ENCODE assay signal across 20 cellular contexts in the genomic region with DNA sequence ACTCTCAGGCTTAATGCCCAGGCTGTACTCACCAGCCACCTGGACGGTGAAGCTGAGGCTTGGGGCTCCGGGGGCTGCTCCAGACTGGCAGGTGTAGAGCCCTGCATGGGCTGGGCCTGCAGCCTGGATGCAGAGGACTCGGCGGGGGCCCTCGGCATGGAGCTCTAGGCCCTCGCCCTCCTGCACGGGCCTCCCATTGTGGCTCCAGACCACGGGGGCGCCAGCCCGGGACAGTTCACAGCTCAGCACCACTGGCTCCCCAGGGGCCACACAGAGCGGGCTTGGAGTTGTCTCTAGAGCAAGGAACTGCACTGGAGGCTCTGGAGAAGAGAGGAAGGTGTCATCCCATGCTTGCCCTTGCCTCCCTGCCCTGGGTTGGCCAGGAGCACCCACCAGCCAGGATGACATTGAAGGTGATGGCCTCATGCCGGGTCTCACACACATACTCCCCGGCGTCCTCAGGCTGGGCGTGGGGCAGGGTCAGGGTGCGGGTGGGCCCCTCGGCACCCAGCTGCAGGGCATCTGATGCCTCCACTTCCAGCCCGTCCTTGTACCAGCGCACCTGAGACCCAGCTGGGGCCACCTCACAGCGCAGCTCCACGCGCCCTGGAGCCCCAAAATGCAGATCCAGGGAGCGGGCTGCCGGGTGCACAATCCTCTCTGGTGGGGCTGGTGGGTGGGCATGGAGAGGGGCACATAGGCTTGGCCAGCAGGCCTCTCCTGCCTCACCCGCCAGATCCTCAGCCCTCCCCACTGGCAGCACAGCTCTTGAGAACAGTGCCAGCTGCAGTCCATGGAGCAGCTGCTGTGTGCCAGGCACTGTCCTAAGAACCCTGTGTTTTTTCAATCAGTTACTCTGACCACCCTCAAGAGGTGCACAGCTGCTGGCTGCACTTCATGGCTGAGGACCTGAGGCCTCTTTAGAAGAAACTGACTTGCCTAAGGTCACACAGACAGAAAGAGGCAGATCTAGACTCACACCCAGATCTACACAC. TPM values are rescaled to one million over a fixed set of nuclear protein-coding genes. Genes with fewer than 3 reads are reported as not detected.
"Had no signal": no experiment of that assay in that cellular context is flagged by ENCODE, and none has a peak within 500 bp of the region (broad histone marks: within the 10 kb centered on the region; RNA-seq: fewer than 3 reads in every experiment).

No MANE protein-coding gene starts in this region.

- H3K27ac ChIP-seq: foreskin keratinocyte, suprapubic skin had no signal

- H3K4me1 ChIP-seq: foreskin keratinocyte had no signal

- H3K4me3 ChIP-seq: suprapubic skin had no signal

- ATAC-seq: activated T-cell treated with anti-CD3 and anti-CD28 coated beads, Interleukin-2, amount 50 U/mL, for 4 hours; foreskin keratinocyte had no signal

- DNase-seq: activated CD4-positive, alpha-beta memory T cell treated with anti-CD3 and anti-CD28 coated beads, Interleukin-2, amount 10 ng/mL, durations not matched to agents 7 days and 5 days; activated CD4-positive, alpha-beta T cell treated with anti-CD3 and anti-CD28 coated beads for 4 hours; activated effector memory CD4-positive, alpha-beta T cell treated with Interleukin-2 at 50 U/mL for 16 hours; activated naive CD4-positive, alpha-beta T cell treated with anti-CD3 and anti-CD28 coated beads, Interleukin-2, amount 50 U/mL, for 16 hours; activated T-cell treated with anti-CD3 and anti-CD28 coated beads, Interleukin-2, amount 50 U/mL, for 4 hours; cortex of kidney; effector CD4-positive, alpha-beta T cell; foreskin keratinocyte; glutamatergic neuron; immature natural killer cell; midbrain; retina; small intestine; stimulated activated CD4-positive, alpha-beta T cell treated with anti-CD3 and anti-CD28 coated beads, Interleukin-4, amount 100 ng/mL, for 4 hours; stimulated activated CD8-positive, alpha-beta memory T cell treated with anti-CD3 and anti-CD28 coated beads, Interleukin-4, amount 100 ng/mL, for 48 hours; stimulated activated naive CD4-positive, alpha-beta T cell treated with Interleukin-2 at 50 U/mL for 16 hours; T-helper 2 cell; trophoblast cell had no signal

- H3K9me3 ChIP-seq: suprapubic skin had no signal

RNA-seq across cellular contexts. Expression of a gene that starts 13.3 kb away (rescaled TPM):
- total RNA-seq: activated CD4-positive, alpha-beta memory T cell treated with anti-CD3 and anti-CD28 coated beads, Interleukin-2, amount 10 ng/mL, durations not matched to agents 7 days and 5 days had no signal

RNA-seq across cellular contexts. Expression of a gene that starts 14.0 kb away (rescaled TPM):
- total RNA-seq: activated CD4-positive, alpha-beta memory T cell treated with anti-CD3 and anti-CD28 coated beads, Interleukin-2, amount 10 ng/mL, durations not matched to agents 7 days and 5 days; activated T-cell treated with anti-CD3 and anti-CD28 coated beads, Interleukin-2, amount 50 U/mL, for 4 hours; lung microvascular endothelial cell had no signal

RNA-seq across cellular contexts. Expression of a gene that starts 14.3 kb away (rescaled TPM):
- total RNA-seq: lung microvascular endothelial cell had no signal
